ENCODE assay signal across 8 cellular contexts in genomic region chr14:91873476-91874265, GRCh38. TPM values are rescaled to one million over a fixed set of nuclear protein-coding genes. Genes with fewer than 3 reads are reported as not detected.
DNase-seq lines count a peak whose midpoint lies in the region; ATAC-seq, FAIRE-seq and TF ChIP-seq lines count a peak whose summit lies in the region.

No MANE protein-coding gene starts in this region.

- TF ChIP-seq CTCF in SU-DHL-6 (IDR thresholded peaks at IDR 0.05; ENCODE audit: insufficient read depth, low read length, poor library complexity, severe bottlenecking) (no peak), bronchial epithelial cell (IDR thresholded peaks at IDR 0.05; ENCODE audit: insufficient read depth, low read length, severe bottlenecking) (no peak)

- H3K9me3 ChIP-seq in SU-DHL-6 (ENCODE audit: insufficient read depth, low read length), result no peaks in the 10 kb centered on the region

- H4K20me1 ChIP-seq in SU-DHL-6 (ENCODE audit: low read depth, low read length), result no peaks in the 10 kb centered on the region

- H3K9me2 ChIP-seq in SU-DHL-6 (replicated peaks; ENCODE audit: insufficient read depth, low read length), result no peaks in the 10 kb centered on the region

- intact Hi-C loops in cardiac septum (cut with DNase I), result no loop called here

- peak overlapping the region; percentile 77 for H3K27ac ChIP-seq in SU-DHL-6 (ENCODE audit: low read depth, low read length)

- peak overlapping the region; percentile 44 for H3K4me2 ChIP-seq in SU-DHL-6 (ENCODE audit: low read depth, low read length, poor library complexity, severe bottlenecking)

- H3K79me2 ChIP-seq in SU-DHL-6 (ENCODE audit: insufficient read depth, low read length), result no peaks in the 10 kb centered on the region

- H3K27me3 ChIP-seq in SU-DHL-6 (ENCODE audit: low read length) (no peaks in the 10 kb centered on the region), bronchial epithelial cell (ENCODE audit: control insufficient read depth, insufficient read depth, low read length) (no peaks in the 10 kb centered on the region)

- DNase-seq in bronchial epithelial cell (ENCODE audit: low read depth), result peak; percentile 79
- peak; percentile 41 for DNase-seq in stimulated activated CD8-positive, alpha-beta memory T cell treated with anti-CD3 and anti-CD28 coated beads, Interleukin-12 subunit alpha, Interleukin-12 subunit beta, amount 100 ng/mL, for 4 hours (ENCODE audit: low read depth)
- DNase-seq in HT-29 (ENCODE audit: low spot score), result no peak
- no peak for DNase-seq in UCSD-AML1 (lab: John Stamatoyannopoulos, UW; ENCODE audit: unreplicated experiment)
- no peak for DNase-seq in cardiac septum (ENCODE audit: low spot score)

- no peaks in the 10 kb centered on the region for H3F3A ChIP-seq in SU-DHL-6 (ENCODE audit: insufficient read depth)

- H3K9ac ChIP-seq in SU-DHL-6 (ENCODE audit: low read length), result no peak overlapping the region

- H3K4me3 ChIP-seq in SU-DHL-6 (ENCODE audit: insufficient read depth, low read length, poor library complexity, severe bottlenecking) (no peak overlapping the region), bronchial epithelial cell (ENCODE audit: low read depth, low read length) (no peak overlapping the region)

- ATAC-seq in GM19023 (IDR thresholded peaks at IDR 0.05; ENCODE audit: unreplicated experiment) (peak; percentile 77), HG02943 (IDR thresholded peaks at IDR 0.05; ENCODE audit: low read depth, unreplicated experiment) (peak; percentile 58)

- no peak for FAIRE-seq in bronchial epithelial cell (lab: Jason Lieb, UNC)

- H2AFZ ChIP-seq in SU-DHL-6 (ENCODE audit: low read depth, low read length, severe bottlenecking), result no peak overlapping the region

- H3K36me3 ChIP-seq in SU-DHL-6 (ENCODE audit: low read length) (no peaks in the 10 kb centered on the region), bronchial epithelial cell (ENCODE audit: control insufficient read depth, insufficient read depth, low read length) (no peaks in the 10 kb centered on the region)

RNA-seq across cellular contexts. Expression of gene TC2N, which starts 6.3 kb away (rescaled TPM):
- 46.1 and 48.1 TPM in 2 replicates for total RNA-seq in bronchial epithelial cell
- 13.9 and 14.2 TPM in 2 replicates for total RNA-seq in HT-29 (2014; rRNA removed; shearing (Covaris generic))
- total RNA-seq in cardiac septum, result 1.7 TPM

Comparison
In these comparisons a context has a peak if more than half of its experiments do, and no peak if none do; other contexts are left out.
1. DNase-seq: peak in bronchial epithelial cell (single experiment) and stimulated activated CD8-positive, alpha-beta memory T cell treated with anti-CD3 and anti-CD28 coated beads, Interleukin-12 subunit alpha, Interleukin-12 subunit beta, amount 100 ng/mL, for 4 hours (single experiment); none in HT-29 (single experiment), UCSD-AML1 (single experiment) and cardiac septum (single experiment).